Comparison of ENCODE assay signal across 8 cellular contexts in the genomic region with DNA sequence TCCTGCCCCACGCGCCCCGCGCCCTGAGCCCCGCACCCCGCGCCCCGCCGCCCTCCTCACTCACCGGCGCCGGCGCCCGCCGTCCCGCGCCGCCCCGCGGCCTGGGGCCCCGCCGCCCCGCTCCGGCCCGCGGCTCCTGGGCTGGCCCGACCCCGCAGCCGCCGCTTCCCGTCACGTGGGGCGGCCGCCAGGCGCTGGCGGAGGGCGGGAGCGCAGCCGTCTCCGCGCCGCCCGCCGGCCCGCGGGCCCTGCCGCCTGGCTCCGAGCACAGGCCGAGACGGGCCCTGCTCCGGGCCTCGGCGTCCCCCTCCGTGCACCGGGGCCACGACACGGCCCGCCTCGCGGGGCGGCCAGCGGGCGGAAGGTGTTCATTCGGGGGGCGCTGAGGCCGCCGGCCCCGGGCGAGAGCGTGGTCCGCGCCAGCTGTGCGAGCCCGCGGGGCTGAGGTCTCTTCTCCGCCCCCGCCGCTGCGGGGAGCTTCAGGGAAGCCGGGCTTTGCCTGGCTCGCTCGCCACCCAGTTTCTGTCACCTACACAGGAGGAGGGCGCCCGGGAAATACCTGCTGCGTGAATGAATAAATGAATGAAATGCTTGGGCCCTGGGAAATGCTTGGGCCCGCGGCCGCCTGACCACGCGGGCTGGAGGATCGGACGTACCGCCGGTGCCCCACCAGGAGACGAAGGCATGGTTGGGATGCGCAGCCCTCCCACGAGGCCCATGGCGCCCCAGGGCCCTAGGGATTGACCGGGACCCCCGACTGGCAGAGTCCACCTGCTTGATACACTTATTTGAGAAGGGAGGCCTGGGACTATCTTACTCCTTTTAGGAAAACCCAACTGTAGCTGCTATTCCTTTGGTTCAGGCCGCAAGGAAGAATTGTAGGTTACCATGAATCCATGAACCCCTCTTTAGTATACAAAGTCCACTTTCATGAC. TPM values are rescaled to one million over a fixed set of nuclear protein-coding genes. Genes with fewer than 3 reads are reported as not detected.
DNase-seq lines count a peak whose midpoint lies in the region; ATAC-seq and TF ChIP-seq lines count a peak whose summit lies in the region.

A gene with protein sequence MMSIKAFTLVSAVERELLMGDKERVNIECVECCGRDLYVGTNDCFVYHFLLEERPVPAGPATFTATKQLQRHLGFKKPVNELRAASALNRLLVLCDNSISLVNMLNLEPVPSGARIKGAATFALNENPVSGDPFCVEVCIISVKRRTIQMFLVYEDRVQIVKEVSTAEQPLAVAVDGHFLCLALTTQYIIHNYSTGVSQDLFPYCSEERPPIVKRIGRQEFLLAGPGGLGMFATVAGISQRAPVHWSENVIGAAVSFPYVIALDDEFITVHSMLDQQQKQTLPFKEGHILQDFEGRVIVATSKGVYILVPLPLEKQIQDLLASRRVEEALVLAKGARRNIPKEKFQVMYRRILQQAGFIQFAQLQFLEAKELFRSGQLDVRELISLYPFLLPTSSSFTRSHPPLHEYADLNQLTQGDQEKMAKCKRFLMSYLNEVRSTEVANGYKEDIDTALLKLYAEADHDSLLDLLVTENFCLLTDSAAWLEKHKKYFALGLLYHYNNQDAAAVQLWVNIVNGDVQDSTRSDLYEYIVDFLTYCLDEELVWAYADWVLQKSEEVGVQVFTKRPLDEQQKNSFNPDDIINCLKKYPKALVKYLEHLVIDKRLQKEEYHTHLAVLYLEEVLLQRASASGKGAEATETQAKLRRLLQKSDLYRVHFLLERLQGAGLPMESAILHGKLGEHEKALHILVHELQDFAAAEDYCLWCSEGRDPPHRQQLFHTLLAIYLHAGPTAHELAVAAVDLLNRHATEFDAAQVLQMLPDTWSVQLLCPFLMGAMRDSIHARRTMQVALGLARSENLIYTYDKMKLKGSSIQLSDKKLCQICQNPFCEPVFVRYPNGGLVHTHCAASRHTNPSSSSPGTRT (minus strand): TSS at position 175 of the 935 bp plus-strand sequence. CDS start 21,434 bp downstream, outside the sequence.

- H3K27ac Mint-ChIP-seq in endodermal cell: peak within 1 kb of the TSS; percentile 94

- peak; percentile 66 for DNase-seq in ACHN
- peak; percentile 33 for DNase-seq in NCI-H460 (ENCODE audit: extremely low read depth, low read depth)
- peak; percentile 13 to 44 (median 36) for DNase-seq in activated CD8-positive, alpha-beta memory T cell treated with anti-CD3 and anti-CD28 coated beads for 48 hours (ENCODE audit: low read depth in 2 of 3, low spot score in 2 of 3)
- DNase-seq in endodermal cell: peak; percentile 79
- DNase-seq in middle frontal gyrus (ENCODE audit: extremely low spot score, low spot score): peak; percentile 37
- DNase-seq in stimulated activated CD8-positive, alpha-beta memory T cell treated with anti-CD3 and anti-CD28 coated beads, Interleukin-4, amount 100 ng/mL, for 24 hours (ENCODE audit: low read depth): peak; percentile 38

- no peaks in the 10 kb centered on the region for H3K9me3 ChIP-seq in endodermal cell (ENCODE audit: control insufficient read depth, low read length)

- no peaks in the 10 kb centered on the region for H3K27me3 Mint-ChIP-seq in endodermal cell (ENCODE audit: insufficient read depth)

- 5 to 11% methylated on average over 30 to 99 of the region's 101 CpGs for WGBS in endodermal cell (ENCODE audit: insufficient coverage in 1 of 2, insufficient read length in 1 of 2), 2 experiments

- in situ Hi-C loops in ACHN (cut with HindIII; ENCODE audit: low pct_ligation_motif_present, low pct_unique_long_range_greater_than_20kb, low sequenced_read_pairs): no loop called here

- H3K4me1 Mint-ChIP-seq in endodermal cell: peaks cover 24% of the 10 kb centered on the region

- peak within 1 kb of the TSS; percentile 90 for H3K4me3 ChIP-seq in endodermal cell (ENCODE audit: low read length)

- no peaks in the 10 kb centered on the region for H3K27me3 ChIP-seq in endodermal cell (ENCODE audit: control insufficient read depth, insufficient read depth, low read length, poor library complexity, severe bottlenecking)

- H3K27ac ChIP-seq in endodermal cell (ENCODE audit: low read depth, low read length): peak within 1 kb of the TSS; percentile 40

- no peak for TF ChIP-seq CTCF in endodermal cell (conservative IDR thresholded peaks at IDR 0.05)

- peak; percentile 71 for ATAC-seq in HG03025 (IDR thresholded peaks at IDR 0.05; ENCODE audit: low FRiP score, unreplicated experiment)

- TF ChIP-seq POLR2A in GM18526 (IDR thresholded peaks at IDR 0.05; ENCODE audit: extremely low read depth, insufficient read length): peak; percentile 72

- peak within 1 kb of the TSS; percentile 77 for H3K4me3 Mint-ChIP-seq in endodermal cell

- H3K36me3 Mint-ChIP-seq in endodermal cell (ENCODE audit: low read depth): no peaks in the 10 kb centered on the region

- H3K4me1 ChIP-seq in endodermal cell (ENCODE audit: control insufficient read depth, insufficient read depth, low read length): peaks cover 10% of the 10 kb centered on the region

- H3K9ac ChIP-seq in endodermal cell (ENCODE audit: extremely low read depth, low read length, poor library complexity, severe bottlenecking): peak within 1 kb of the TSS; percentile 70

- no peaks in the 10 kb centered on the region for H3K9me3 Mint-ChIP-seq in endodermal cell

- no peaks in the 10 kb centered on the region for H3K36me3 ChIP-seq in endodermal cell (ENCODE audit: control insufficient read depth, insufficient read depth, low read length)

RNA-seq across cellular contexts. Expression of the gene that starts here (rescaled TPM):
- total RNA-seq in NCI-H460 (2014; rRNA removed; shearing (Covaris generic)): 19.4 and 20.0 TPM in 2 replicates
- polyA plus RNA-seq in NCI-H460 (2014; cell fraction: nucleus; rRNA removed): 12.7 and 17.0 TPM in 2 replicates
- total RNA-seq in endodermal cell: 10 to 100 TPM; 15.5 to 17.4 TPM
- polyA plus RNA-seq in endodermal cell (2013, experiment 1 of 2): 14.6 TPM
- 12.4 TPM for polyA plus RNA-seq in endodermal cell (2013, experiment 2 of 2)

Comparison
In these comparisons a context has a peak if more than half of its experiments do, and no peak if none do; other contexts are left out.
1. Peak in every context shown above with its lines: DNase-seq, ATAC-seq, H3K4me3 ChIP-seq and H3K27ac ChIP-seq.